29 cellular contexts compared by ENCODE assay signal in the genomic region with DNA sequence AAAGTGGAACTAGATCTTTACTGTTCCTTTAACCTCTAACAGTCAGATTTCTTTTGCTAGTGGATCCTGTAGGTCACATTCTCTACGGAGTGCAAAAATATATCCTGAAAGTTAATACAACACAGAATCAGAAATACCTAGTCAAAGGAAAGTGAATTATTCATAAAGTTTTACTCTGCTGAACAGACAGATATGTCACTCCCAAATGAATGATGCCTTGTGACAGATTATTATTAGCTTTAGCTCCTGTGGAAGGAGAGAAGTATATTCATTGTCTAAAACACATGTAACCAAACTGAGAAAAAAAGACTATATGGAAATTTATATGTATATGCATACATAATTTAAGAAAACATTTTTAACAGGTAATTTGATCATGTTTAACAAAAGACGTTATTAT.
"Had no signal": no experiment of that assay in that cellular context is flagged by ENCODE, and none has a peak within 500 bp of the region (broad histone marks: within the 10 kb centered on the region; RNA-seq: fewer than 3 reads in every experiment).

No MANE protein-coding gene starts in this region.

- H3K36me3 ChIP-seq: stomach, suprapubic skin, thoracic aorta, thyroid gland, tibial artery, tibial nerve, transverse colon, upper lobe of left lung, upper lobe of right lung, uterus, vagina had no signal

- H3K9me3 Mint-ChIP-seq: stimulated activated memory B cell treated with anti-CD40 and anti-IgM and Interleukin-4, amounts not matched to agents 10 μg/mL and 1 μg/mL and 100 μg/mL, for 72 hours had no signal

- H3K27me3 ChIP-seq: stomach, suprapubic skin, testis, thyroid gland, tibial artery, tibial nerve, transverse colon, upper lobe of left lung, upper lobe of right lung, uterus, vagina had no signal

- H3K27ac Mint-ChIP-seq: stimulated activated effector memory CD8-positive, alpha-beta T cell treated with anti-CD3 and anti-CD28 coated beads, Interleukin-12 subunit alpha, Interleukin-12 subunit beta, amount 100 ng/mL, for 72 hours; stimulated activated memory B cell treated with anti-CD40 and anti-IgM and Interleukin-4, amounts not matched to agents 10 μg/mL and 1 μg/mL and 100 μg/mL, for 72 hours; stimulated activated naive B cell treated with anti-CD40 and anti-IgM and Interleukin-4, amounts not matched to agents 10 μg/mL and 1 μg/mL and 100 μg/mL, for 72 hours; stimulated activated naive CD8-positive, alpha-beta T cell treated with anti-CD3 and anti-CD28 coated beads, Interleukin-15, amount 100 ng/mL, for 72 hours; stimulated activated naive CD8-positive, alpha-beta T cell treated with anti-CD3 and anti-CD28 coated beads, Interleukin-15, Interleukin-2, amounts not matched to agents 100 ng/mL and 50 ng/mL, for 24 hours; type B pancreatic cell had no signal

- DNase-seq: stimulated activated CD4-positive, alpha-beta T cell treated with anti-CD3 and anti-CD28 coated beads, Interleukin-2, amount 100 ng/mL, for 48 hours; stimulated activated CD4-positive, alpha-beta T cell treated with anti-CD3 and anti-CD28 coated beads, Interleukin-4, amount 100 ng/mL, for 1 hour; stimulated activated CD4-positive, alpha-beta T cell treated with anti-CD3 and anti-CD28 coated beads, Interleukin-4, amount 100 ng/mL, for 24 hours; stimulated activated CD4-positive, alpha-beta T cell treated with anti-CD3 and anti-CD28 coated beads, Interleukin-4, amount 100 ng/mL, for 4 hours; stimulated activated CD8-positive, alpha-beta memory T cell treated with anti-CD3 and anti-CD28 coated beads, Interleukin-4, amount 100 ng/mL, for 48 hours; stimulated activated naive B cell treated with anti-CD40 and anti-IgM and Interleukin-4, amounts not matched to agents 10 μg/mL and 1 μg/mL and 100 μg/mL, for 72 hours; stimulated activated naive CD4-positive, alpha-beta T cell; stimulated activated naive CD4-positive, alpha-beta T cell treated with Interleukin-2 at 50 U/mL for 16 hours; stimulated activated naive CD8-positive, alpha-beta T cell treated with anti-CD3 and anti-CD28 coated beads, Interleukin-15, amount 100 ng/mL, for 72 hours; stimulated activated naive CD8-positive, alpha-beta T cell treated with anti-CD3 and anti-CD28 coated beads, Interleukin-15, Interleukin-2, amounts not matched to agents 100 U/mL and 50 U/mL, for 24 hours; stomach; substantia nigra; testis; thyroid gland; tibial artery; transverse colon; trophoblast cell; upper lobe of left lung; upper lobe of right lung; uterus had no signal

- H3K4me1 Mint-ChIP-seq: stimulated activated effector memory CD8-positive, alpha-beta T cell treated with anti-CD3 and anti-CD28 coated beads, Interleukin-12 subunit alpha, Interleukin-12 subunit beta, amount 100 ng/mL, for 72 hours; stimulated activated memory B cell treated with anti-CD40 and anti-IgM and Interleukin-4, amounts not matched to agents 10 μg/mL and 1 μg/mL and 100 μg/mL, for 72 hours; stimulated activated naive B cell treated with anti-CD40 and anti-IgM and Interleukin-4, amounts not matched to agents 10 μg/mL and 1 μg/mL and 100 μg/mL, for 72 hours; stimulated activated naive CD8-positive, alpha-beta T cell treated with anti-CD3 and anti-CD28 coated beads, Interleukin-15, amount 100 ng/mL, for 72 hours had no signal

- FAIRE-seq: urothelium cell line had no signal

- H3K4me3 Mint-ChIP-seq: stimulated activated effector memory CD8-positive, alpha-beta T cell treated with anti-CD3 and anti-CD28 coated beads, Interleukin-12 subunit alpha, Interleukin-12 subunit beta, amount 100 ng/mL, for 72 hours; stimulated activated memory B cell treated with anti-CD40 and anti-IgM and Interleukin-4, amounts not matched to agents 10 μg/mL and 1 μg/mL and 100 μg/mL, for 72 hours; stimulated activated naive B cell treated with anti-CD40 and anti-IgM and Interleukin-4, amounts not matched to agents 10 μg/mL and 1 μg/mL and 100 μg/mL, for 72 hours; stimulated activated naive CD8-positive, alpha-beta T cell treated with anti-CD3 and anti-CD28 coated beads, Interleukin-15, amount 100 ng/mL, for 72 hours; stimulated activated naive CD8-positive, alpha-beta T cell treated with anti-CD3 and anti-CD28 coated beads, Interleukin-15, Interleukin-2, amounts not matched to agents 100 ng/mL and 50 ng/mL, for 24 hours; type B pancreatic cell had no signal

- H3K27ac ChIP-seq: stomach, suprapubic skin, testis, thoracic aorta, thyroid gland, tibial artery, tibial nerve, transverse colon, upper lobe of left lung, upper lobe of right lung, uterus, vagina had no signal

- ATAC-seq: stimulated activated effector memory CD8-positive, alpha-beta T cell treated with anti-CD3 and anti-CD28 coated beads, Interleukin-12 subunit alpha, Interleukin-12 subunit beta, amount 100 ng/mL, for 72 hours; stimulated activated memory B cell treated with anti-CD40 and anti-IgM and Interleukin-4, amounts not matched to agents 10 μg/mL and 1 μg/mL and 100 μg/mL, for 72 hours; stimulated activated naive B cell treated with anti-CD40 and anti-IgM and Interleukin-4, amounts not matched to agents 10 μg/mL and 1 μg/mL and 100 μg/mL, for 72 hours; stimulated activated naive CD8-positive, alpha-beta T cell treated with anti-CD3 and anti-CD28 coated beads, Interleukin-15, amount 100 ng/mL, for 72 hours; stimulated activated naive CD8-positive, alpha-beta T cell treated with anti-CD3 and anti-CD28 coated beads, Interleukin-15, Interleukin-2, amounts not matched to agents 100 U/mL and 50 U/mL, for 24 hours; upper lobe of right lung had no signal

- H3K27me3 Mint-ChIP-seq: stimulated activated memory B cell treated with anti-CD40 and anti-IgM and Interleukin-4, amounts not matched to agents 10 μg/mL and 1 μg/mL and 100 μg/mL, for 72 hours; stimulated activated naive B cell treated with anti-CD40 and anti-IgM and Interleukin-4, amounts not matched to agents 10 μg/mL and 1 μg/mL and 100 μg/mL, for 72 hours; stimulated activated naive CD8-positive, alpha-beta T cell treated with anti-CD3 and anti-CD28 coated beads, Interleukin-15, amount 100 ng/mL, for 72 hours; stimulated activated naive CD8-positive, alpha-beta T cell treated with anti-CD3 and anti-CD28 coated beads, Interleukin-15, Interleukin-2, amounts not matched to agents 100 ng/mL and 50 ng/mL, for 24 hours; type B pancreatic cell had no signal

- H3K36me3 Mint-ChIP-seq: stimulated activated effector memory CD8-positive, alpha-beta T cell treated with anti-CD3 and anti-CD28 coated beads, Interleukin-12 subunit alpha, Interleukin-12 subunit beta, amount 100 ng/mL, for 72 hours; stimulated activated memory B cell treated with anti-CD40 and anti-IgM and Interleukin-4, amounts not matched to agents 10 μg/mL and 1 μg/mL and 100 μg/mL, for 72 hours; stimulated activated naive B cell treated with anti-CD40 and anti-IgM and Interleukin-4, amounts not matched to agents 10 μg/mL and 1 μg/mL and 100 μg/mL, for 72 hours; type B pancreatic cell had no signal

- H3K4me1 ChIP-seq: stomach, suprapubic skin, testis, thyroid gland, tibial artery, tibial nerve, transverse colon, upper lobe of left lung, upper lobe of right lung, uterus, vagina had no signal

- H3K4me3 ChIP-seq: stomach, suprapubic skin, testis, thoracic aorta, thyroid gland, tibial artery, tibial nerve, transverse colon, upper lobe of left lung, upper lobe of right lung, uterus, vagina had no signal

- H3K9me3 ChIP-seq: suprapubic skin, testis, thoracic aorta, thyroid gland, transverse colon, upper lobe of right lung, uterus, vagina had no signal
